ENCODE assay signal across 8 cellular contexts in the genomic region with DNA sequence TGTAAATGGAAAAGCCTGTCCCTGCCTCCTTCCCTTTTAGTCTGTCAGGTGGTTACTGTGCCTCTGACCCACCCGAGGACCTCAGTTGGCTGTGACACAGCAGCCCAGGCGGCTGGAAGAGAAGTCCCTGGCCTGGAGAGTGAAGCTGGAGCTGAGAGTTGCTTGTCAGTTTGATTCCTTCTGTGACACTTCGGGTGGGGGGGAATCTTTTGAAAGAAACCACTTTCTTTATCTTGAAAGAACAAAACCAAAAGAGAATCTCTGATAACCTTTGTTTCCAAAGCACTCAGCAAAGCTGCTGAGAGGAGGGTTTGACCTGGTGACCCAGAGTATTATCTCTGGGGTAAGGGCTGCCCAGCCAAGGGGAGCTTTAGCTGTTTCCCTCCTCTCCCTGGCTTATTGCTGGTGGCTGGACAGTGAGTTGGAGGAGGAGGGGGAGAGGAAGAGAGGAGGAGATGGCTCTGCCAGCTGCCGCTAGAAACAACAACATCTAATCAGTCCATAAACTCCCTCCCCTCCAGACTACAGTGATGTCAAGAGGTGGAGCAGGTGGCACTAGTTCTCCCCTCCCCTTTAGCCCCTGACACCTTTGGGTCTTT. TPM values are rescaled to one million over a fixed set of nuclear protein-coding genes. Genes with fewer than 3 reads are reported as not detected.
A peak's percentile ranks its signal among the peaks of the same experiment; 100 is the strongest.
DNase-seq lines count a peak whose midpoint lies in the region; ATAC-seq, FAIRE-seq and TF ChIP-seq lines count a peak whose summit lies in the region.

No MANE protein-coding gene starts in this region.

- H3K27ac ChIP-seq in H1 (ENCODE audit: low read depth, low read length) (peak overlapping the region; percentile 34; the same call in 1 of the 2 replicates), neutrophil (peak overlapping the region; percentile 70), A673 (ENCODE audit: low read depth, low read length, poor library complexity, severe bottlenecking) (no peak overlapping the region)

- CTCF ChIA-PET in H1 (lab: Charles Lee; ENCODE audit: partially characterized antibody), result interaction anchor here (0.8 to 2.8 kb wide), 16 partner anchors 10 to 155 kb away, joined by 3 to 9 read pairs (median 4); no protein-coding TSS in a partner anchor
- CTCF ChIA-PET in A673 (lab: Charles Lee), result no interaction called here

- H3K9me3 ChIP-seq in H1 (ENCODE audit: insufficient read depth in 2 of 2, low read depth in 1 of 2, low read length in 1 of 2) (no peaks in the 10 kb centered on the region), neutrophil (no peaks in the 10 kb centered on the region), A673 (ENCODE audit: low read depth, low read length, poor library complexity, severe bottlenecking) (no peaks in the 10 kb centered on the region)

- H3K14ac ChIP-seq in H1 (ENCODE audit: insufficient read length), result no peak overlapping the region

- FAIRE-seq in H1 (lab: Jason Lieb, UNC), result no peak

- H2BK12ac ChIP-seq in H1 (ENCODE audit: low read depth, low read length), result peak overlapping the region; percentile 93

- TF ChIP-seq CTCF in H1 (IDR thresholded peaks at IDR 0.05; ENCODE audit: control extremely low read depth in 1 of 3, insufficient read depth in 1 of 3, low read depth in 1 of 3, low read length in 3 of 3) (no peak), neutrophil (IDR thresholded peaks at IDR 0.05) (no peak), A673 (conservative IDR thresholded peaks at IDR 0.05; ENCODE audit: low read depth, low read length) (no peak)

- H3K79me2 ChIP-seq in H1 (ENCODE audit: control insufficient read depth in 1 of 2, insufficient read depth in 2 of 2, low read length in 2 of 2), result no peaks in the 10 kb centered on the region

- no TSS peak for BruUV-seq in A673 (replicated peaks; lab: Mats Ljungman, UMichigan)

- in situ Hi-C loops in KBM-7 (cut with MboI; ENCODE audit: low pct_unique_long_range_greater_than_20kb, low sequenced_read_pairs), result no loop called here

- TF ChIP-seq EP300 in H1 (IDR thresholded peaks at IDR 0.05; ENCODE audit: borderline replicate concordance in 1 of 2, low read depth in 2 of 2, low read length in 2 of 2), result no peak

- H2AFZ ChIP-seq in H1 (ENCODE audit: low read length), result no peak overlapping the region; the same call in 1 of the 2 replicates

- H3K23ac ChIP-seq in H1 (ENCODE audit: insufficient read length), result no peak overlapping the region

- no peaks in the 10 kb centered on the region for H3K36me3 ChIP-seq in H1 (ENCODE audit: control insufficient read depth in 2 of 4, insufficient read depth in 4 of 4, low read length in 3 of 4)
- H3K36me3 ChIP-seq in neutrophil, result no peaks in the 10 kb centered on the region
- H3K36me3 ChIP-seq in A673 (ENCODE audit: insufficient read depth, low read length, poor library complexity, severe bottlenecking), result no peaks in the 10 kb centered on the region

- H3K4me1 ChIP-seq in H1 (replicated peaks in 1 of 4; ENCODE audit: control insufficient read depth in 3 of 4, insufficient read depth in 4 of 4, low read length in 3 of 4) (peaks cover 14 to 35% (median 24%) of the 10 kb centered on the region in 4 experiments), neutrophil (ENCODE audit: control insufficient read depth in 1 of 2, insufficient read depth in 1 of 2, low read depth in 1 of 2, low read length in 1 of 2) (peaks cover 16% of the 10 kb centered on the region in 2 experiments), A673 (ENCODE audit: insufficient read depth, low read length, poor library complexity, severe bottlenecking) (no peaks in the 10 kb centered on the region)

- TF ChIP-seq POLR2A in H1 (IDR thresholded peaks at IDR 0.05; ENCODE audit: control extremely low read depth in 1 of 2, low read depth in 2 of 2, low read length in 2 of 2), result no peak

- no peak overlapping the region for H4K91ac ChIP-seq in H1 (replicated peaks; ENCODE audit: insufficient read length, low read length)

- H3K23me2 ChIP-seq in H1 (ENCODE audit: low read depth, low read length), result no peaks in the 10 kb centered on the region

- H2BK120ac ChIP-seq in H1 (replicated peaks; ENCODE audit: low read depth, low read length), result no peak overlapping the region

- H4K5ac ChIP-seq in H1 (ENCODE audit: insufficient read length, low read depth, low read length), result no peak overlapping the region

- TF ChIP-seq RAD21 in H1 (IDR thresholded peaks at IDR 0.05 in 1 of 2, conservative IDR thresholded peaks at IDR 0.05 in 1 of 2; ENCODE audit: low read depth in 2 of 2, low read length in 2 of 2), result no peak

- no peak overlapping the region for H3K9ac ChIP-seq in H1 (replicated peaks in 1 of 4; ENCODE audit: extremely low read depth in 1 of 4, low read depth in 3 of 4, low read length in 3 of 4)

- no peak overlapping the region for H3K56ac ChIP-seq in H1 (replicated peaks; ENCODE audit: insufficient read length, low read depth, low read length)

- no peak overlapping the region for H2AK5ac ChIP-seq in H1 (ENCODE audit: low read depth, low read length)

- POLR2A ChIA-PET in H1 (lab: Charles Lee; ENCODE audit: partially characterized antibody), result interaction anchor here (1.7 kb wide), 2 partner anchors 9 to 12 kb away, joined by 6 to 7 read pairs; no protein-coding TSS in a partner anchor
- POLR2A ChIA-PET in A673 (lab: Charles Lee; ENCODE audit: low non-redundant PET), result no interaction called here

- H2BK15ac ChIP-seq in H1 (ENCODE audit: low read length), result no peak overlapping the region

- no peaks in the 10 kb centered on the region for H3K79me1 ChIP-seq in H1 (ENCODE audit: low read depth, low read length)

- no peaks in the 10 kb centered on the region for H3K27me3 ChIP-seq in H1 (replicated peaks in 1 of 4; ENCODE audit: control insufficient read depth in 3 of 4, extremely low read depth in 1 of 4, insufficient read depth in 3 of 4, low read length in 3 of 4)
- no peaks in the 10 kb centered on the region for H3K27me3 ChIP-seq in neutrophil
- H3K27me3 ChIP-seq in A673 (replicated peaks; ENCODE audit: insufficient read depth, low read depth, low read length, poor library complexity), result no peaks in the 10 kb centered on the region

- 73% methylated on average over 4 of the region's 4 CpGs; no CpG with 5 or more reads in 1 of the 2 experiments for WGBS in H1 (ENCODE audit: extremely low coverage in 1 of 2, insufficient coverage in 1 of 2, insufficient read length in 1 of 2, insufficient replicate concordance in 2 of 2, low coverage in 1 of 2, low lambda C conversion rate in 2 of 2, missing lambda C conversion rate in 1 of 2), 2 experiments

- no peak for ATAC-seq in GM21447 (IDR thresholded peaks at IDR 0.05; ENCODE audit: unreplicated experiment)
- ATAC-seq in GM19452 (IDR thresholded peaks at IDR 0.05; ENCODE audit: unreplicated experiment), result no peak

- no peak overlapping the region for H4K8ac ChIP-seq in H1 (ENCODE audit: extremely low read depth, insufficient read depth, low read length)

- H3K4me3 ChIP-seq in H1 (ENCODE audit: extremely low read depth in 1 of 4, insufficient read depth in 2 of 4, low read depth in 3 of 4, low read length in 4 of 4) (peak overlapping the region in 1 of 4 experiments; percentile 17; a peak in 2 of 8 replicates), neutrophil (ENCODE audit: low read depth in 1 of 2, low read length in 1 of 2) (no peak overlapping the region), A673 (ENCODE audit: low read depth, low read length, poor library complexity, severe bottlenecking) (no peak overlapping the region)

- peak overlapping the region; percentile 51; the same call in 1 of the 2 replicates for H3K18ac ChIP-seq in H1 (ENCODE audit: extremely low read depth, low read length)

- H3K4me2 ChIP-seq in H1 (ENCODE audit: insufficient read depth in 1 of 2, low read depth in 2 of 2, low read length in 2 of 2), result peak overlapping the region; percentile 37 to 51

- DNase-seq in KBM-7, result peak; percentile 23
- peak; percentile 68 for DNase-seq in SHP77 treated with DMSO at 0.1 percent for 48 hours (lab: John Stamatoyannopoulos, UW)
- DNase-seq in H1 (ENCODE audit: low read depth in 1 of 2, low spot score in 2 of 2), result no peak
- no peak for DNase-seq in A673 (ENCODE audit: low spot score)
- no peak for DNase-seq in ureter (ENCODE audit: low spot score)

- H4K20me1 ChIP-seq in H1 (replicated peaks in 1 of 2; ENCODE audit: control insufficient read depth in 1 of 2, insufficient read depth in 2 of 2, low read length in 2 of 2), result no peaks in the 10 kb centered on the region

- intact Hi-C loops in A673 (cut with micrococcal nuclease; ENCODE audit: unreplicated experiment), result no loop called here

- H3K4ac ChIP-seq in H1 (replicated peaks; ENCODE audit: insufficient read length, low read depth, low read length), result peak overlapping the region; percentile 22

- H2BK20ac ChIP-seq in H1 (ENCODE audit: low read length), result peak overlapping the region; percentile 53; the same call in 1 of the 2 replicates

- H2BK5ac ChIP-seq in H1 (ENCODE audit: low read depth, low read length), result peak overlapping the region; percentile 73

TF ChIP-seq in H1, 55 proteins besides CTCF, POLR2A, EP300 and RAD21:
- TF ChIP-seq KDM4A (IDR thresholded peaks at IDR 0.05; ENCODE audit: low read depth, low read length, severe bottlenecking) (no peak), SIN3A (conservative IDR thresholded peaks at IDR 0.05 in 1 of 2, IDR thresholded peaks at IDR 0.05 in 1 of 2; ENCODE audit: low read depth in 1 of 2, low read length in 2 of 2) (no peak), KDM1A (IDR thresholded peaks at IDR 0.05; ENCODE audit: borderline replicate concordance, low read length) (no peak), FOSL1 (IDR thresholded peaks at IDR 0.05; ENCODE audit: insufficient read depth, low read depth, low read length) (no peak), CHD2 (IDR thresholded peaks at IDR 0.05; ENCODE audit: low read length) (no peak)
TF ChIP-seq in H1: peak in this region for 0.

RNA-seq across cellular contexts. Expression of a gene that starts 34.0 kb away (rescaled TPM):
- total RNA-seq in H1 (2021; fragmentation: NEBNext Ultra II Directional; extraction: Animal tissue kit (Norgen Biotek cat#: 25700)), result 3.2 and 3.5 TPM in 2 replicates
- polyA plus RNA-seq in H1 (2011; rRNA removed), result 1.4 and 1.6 TPM in 2 replicates
- polyA plus RNA-seq in H1 (2011; cell fraction: cytosol; rRNA removed), result 2.1 TPM
- 2.4 TPM for polyA plus RNA-seq in H1 (2011; cell fraction: nucleus; rRNA removed)
- 1.8 to 2.8 TPM (median 2.2 TPM) in 4 replicates for polyA plus RNA-seq in H1 (2012, experiment 1 of 2)
- polyA plus RNA-seq in H1 (2012, experiment 2 of 2), result 0.28 TPM
- 1.1 TPM for polyA plus RNA-seq in H1 (2013, experiment 1 of 2)
- 1.3 TPM for polyA plus RNA-seq in H1 (2013, experiment 2 of 2)
- polyA minus RNA-seq in H1 (2011; rRNA and poly(A)+ RNA removed), result 6.0 and 6.5 TPM in 2 replicates
- polyA minus RNA-seq in H1 (2011; cell fraction: cytosol; rRNA and poly(A)+ RNA removed), result 4.3 TPM
- polyA minus RNA-seq in H1 (2011; cell fraction: nucleus; rRNA and poly(A)+ RNA removed), result 5.6 TPM
- 0.60 and 0.96 TPM in 2 replicates for total RNA-seq in A673 (2021)
- 29.4 TPM for total RNA-seq in ureter

Comparison
In these comparisons a context has a peak if more than half of its experiments do, and no peak if none do; other contexts are left out.
1. DNase-seq: peak in KBM-7 (single experiment) and SHP77 treated with DMSO at 0.1 percent for 48 hours (single experiment); none in H1 (0 of 2), A673 (single experiment) and ureter (single experiment).